7 cellular contexts compared by ENCODE assay signal in the genomic region with DNA sequence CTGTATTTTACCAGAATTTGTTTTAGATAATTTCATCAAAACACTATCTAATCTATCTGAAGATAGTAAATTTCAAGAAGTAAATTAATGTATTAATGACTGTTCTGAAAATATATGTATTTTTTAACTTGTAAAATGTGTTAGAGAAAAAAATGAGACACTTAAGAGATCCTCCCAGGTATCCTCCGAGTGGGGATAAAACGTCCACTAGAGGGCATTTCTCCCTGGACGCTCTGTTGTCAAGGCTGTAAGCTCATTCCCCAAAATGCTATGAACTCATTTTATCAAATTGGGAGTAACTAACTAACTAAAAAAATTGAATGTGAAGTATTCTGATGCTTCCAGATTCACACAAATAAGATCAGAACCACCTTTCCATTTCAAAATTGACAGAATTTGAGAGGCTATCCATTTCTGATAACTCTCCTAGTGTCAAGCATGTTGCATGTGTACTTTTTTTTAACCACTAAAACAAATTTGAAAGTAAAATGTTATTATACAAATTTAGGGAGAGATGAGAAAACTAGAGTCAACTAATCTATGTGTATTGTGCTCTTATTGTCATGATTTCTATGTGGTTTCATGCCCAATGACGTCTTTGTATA.
DNase-seq lines count a peak whose midpoint lies in the region; ATAC-seq and TF ChIP-seq lines count a peak whose summit lies in the region.

No MANE protein-coding gene starts in this region.

- no peaks in the 10 kb centered on the region for H3K9me3 Mint-ChIP-seq in activated naive CD8-positive, alpha-beta T cell treated with anti-CD3 and anti-CD28 coated beads, Interleukin-2, amount 50 U/mL, for 24 hours

- H3K36me3 Mint-ChIP-seq in activated naive CD8-positive, alpha-beta T cell treated with anti-CD3 and anti-CD28 coated beads, Interleukin-2, amount 50 U/mL, for 24 hours (ENCODE audit: low read depth), result no peaks in the 10 kb centered on the region

- no peak overlapping the region for H3K4me3 Mint-ChIP-seq in activated naive CD8-positive, alpha-beta T cell treated with anti-CD3 and anti-CD28 coated beads, Interleukin-2, amount 50 U/mL, for 24 hours

- no peak overlapping the region for H3K4me2 ChIP-seq in Karpas-422 (ENCODE audit: low read depth, low read length, poor library complexity, severe bottlenecking)

- H3K9me3 ChIP-seq in Karpas-422 (ENCODE audit: low read length) (peaks cover 12% of the 10 kb centered on the region), iPS DF 6.9 (ENCODE audit: control insufficient read depth, insufficient read depth, low read length) (no peaks in the 10 kb centered on the region), upper lobe of right lung (no peaks in the 10 kb centered on the region)

- no peak overlapping the region for H3K9ac ChIP-seq in Karpas-422 (ENCODE audit: low read length)

- H3K27me3 Mint-ChIP-seq in activated naive CD8-positive, alpha-beta T cell treated with anti-CD3 and anti-CD28 coated beads, Interleukin-2, amount 50 U/mL, for 24 hours, result peaks cover 2% of the 10 kb centered on the region

- peak; percentile 79 for TF ChIP-seq CTCF in upper lobe of right lung (IDR thresholded peaks at IDR 0.05)

- H3K36me3 ChIP-seq in Karpas-422 (ENCODE audit: insufficient read depth, low read length) (no peaks in the 10 kb centered on the region), iPS DF 6.9 (ENCODE audit: control insufficient read depth, insufficient read depth, low read length) (no peaks in the 10 kb centered on the region), upper lobe of right lung (no peaks in the 10 kb centered on the region)

- H3K4me1 ChIP-seq in Karpas-422 (ENCODE audit: low read length) (no peaks in the 10 kb centered on the region), iPS DF 6.9 (ENCODE audit: control insufficient read depth, insufficient read depth, low read length) (no peaks in the 10 kb centered on the region), upper lobe of right lung (no peaks in the 10 kb centered on the region)

- no peaks in the 10 kb centered on the region for H3K4me1 Mint-ChIP-seq in activated naive CD8-positive, alpha-beta T cell treated with anti-CD3 and anti-CD28 coated beads, Interleukin-2, amount 50 U/mL, for 24 hours

- peak; percentile 57 for ATAC-seq in activated naive CD8-positive, alpha-beta T cell treated with anti-CD3 and anti-CD28 coated beads, Interleukin-2, amount 50 U/mL, for 24 hours
- peak; percentile 59 for ATAC-seq in upper lobe of right lung

- WGBS in iPS DF 6.9 (ENCODE audit: insufficient coverage, insufficient read length), result no CpG with 5 or more reads among the region's 4 CpGs

- intact Hi-C loops in upper lobe of right lung (cut with DNase I), result no loop called here

- H3K27ac ChIP-seq in Karpas-422 (ENCODE audit: low read length) (no peak overlapping the region), iPS DF 6.9 (ENCODE audit: low read length) (no peak overlapping the region), upper lobe of right lung (no peak overlapping the region)

- H3K27me3 ChIP-seq in Karpas-422 (ENCODE audit: low read length), result no peaks in the 10 kb centered on the region
- no peaks in the 10 kb centered on the region for H3K27me3 ChIP-seq in iPS DF 6.9 (ENCODE audit: control insufficient read depth, insufficient read depth, low read length)
- no peaks in the 10 kb centered on the region for H3K27me3 ChIP-seq in upper lobe of right lung

- peak; percentile 67 for DNase-seq in DMS53 treated with DMSO at 0.1 percent for 48 hours (lab: John Stamatoyannopoulos, UW; ENCODE audit: unreplicated experiment)
- peak; percentile 8 for DNase-seq in GM19240 (ENCODE audit: insufficient read length, low spot score)
- DNase-seq in Karpas-422, result peak; percentile 69
- DNase-seq in activated naive CD8-positive, alpha-beta T cell treated with anti-CD3 and anti-CD28 coated beads, Interleukin-2, amount 50 U/mL, for 24 hours, result peak; percentile 2
- peak; percentile 5 for DNase-seq in iPS DF 6.9 (ENCODE audit: low read depth, low spot score)
- no peak for DNase-seq in upper lobe of right lung
- no peak for DNase-seq in 8988T

- H2AFZ ChIP-seq in Karpas-422 (ENCODE audit: low read length), result no peak overlapping the region

- H3K4me3 ChIP-seq in Karpas-422 (ENCODE audit: low read length) (no peak overlapping the region), iPS DF 6.9 (ENCODE audit: low read length) (no peak overlapping the region), upper lobe of right lung (no peak overlapping the region)

- no peaks in the 10 kb centered on the region for H4K20me1 ChIP-seq in Karpas-422 (ENCODE audit: insufficient read depth, low read depth, low read length)

- no peaks in the 10 kb centered on the region for H3K9me2 ChIP-seq in Karpas-422 (replicated peaks; ENCODE audit: insufficient read depth, low read length)

- H3K79me2 ChIP-seq in Karpas-422 (ENCODE audit: low read length), result no peaks in the 10 kb centered on the region

- no peak overlapping the region for H3K27ac Mint-ChIP-seq in activated naive CD8-positive, alpha-beta T cell treated with anti-CD3 and anti-CD28 coated beads, Interleukin-2, amount 50 U/mL, for 24 hours

Comparison
In these comparisons a context has a peak if more than half of its experiments do, and no peak if none do; other contexts are left out.
1. DNase-seq: peak in DMS53 treated with DMSO at 0.1 percent for 48 hours (single experiment), GM19240 (single experiment), Karpas-422 (single experiment), activated naive CD8-positive, alpha-beta T cell treated with anti-CD3 and anti-CD28 coated beads, Interleukin-2, amount 50 U/mL, for 24 hours (single experiment) and iPS DF 6.9 (single experiment); none in upper lobe of right lung (single experiment) and 8988T (single experiment).